ENCODE assay signal across 1 cellular context in genomic region chr1:235411489-235412486, GRCh38.
A peak's percentile ranks its signal among the peaks of the same experiment; 100 is the strongest.
TF ChIP-seq lines count a peak whose summit lies in the region.

No MANE protein-coding gene starts in this region.

TF ChIP-seq in K562, 482 proteins besides CTCF, POLR2A, EP300 and RAD21:
- TF ChIP-seq SP2 (IDR thresholded peaks at IDR 0.05; ENCODE audit: extremely low read depth, low read depth, low read length, poor library complexity, severe bottlenecking) (no peak), PCBP1 (IDR thresholded peaks at IDR 0.05; ENCODE audit: low read depth, low read length, poor library complexity, severe bottlenecking) (peak; percentile 98), EGR1 (conservative IDR thresholded peaks at IDR 0.05) (no peak), ELF4 (CRISPR knock-in tag; IDR thresholded peaks at IDR 0.05) (no peak), FOXP1 (CRISPR knock-in tag; IDR thresholded peaks at IDR 0.05) (no peak), SMARCA4 (IDR thresholded peaks at IDR 0.05) (no peak), DDX20 (tag; IDR thresholded peaks at IDR 0.05; ENCODE audit: low read depth) (no peak), HDGF (IDR thresholded peaks at IDR 0.05) (no peak), PCBP2 (IDR thresholded peaks at IDR 0.05; ENCODE audit: low read depth, low read length, poor library complexity, severe bottlenecking) (peak; percentile 83), PHB (CRISPR knock-in tag; IDR thresholded peaks at IDR 0.05) (no peak), ZNF668 (CRISPR knock-in tag; IDR thresholded peaks at IDR 0.05) (no peak), MTA1 (IDR thresholded peaks at IDR 0.05; ENCODE audit: borderline replicate concordance) (no peak), RUNX1 (IDR thresholded peaks at IDR 0.05; ENCODE audit: low read depth) (no peak), CEBPB (tag; IDR thresholded peaks at IDR 0.05) (peak; percentile 49), HNRNPK (IDR thresholded peaks at IDR 0.05; ENCODE audit: low read depth, low read length, poor library complexity, severe bottlenecking) (peak; percentile 98), ZNF561 (CRISPR knock-in tag; conservative IDR thresholded peaks at IDR 0.05) (no peak)
